ENCODE assay signal across 22 cellular contexts in the genomic region with DNA sequence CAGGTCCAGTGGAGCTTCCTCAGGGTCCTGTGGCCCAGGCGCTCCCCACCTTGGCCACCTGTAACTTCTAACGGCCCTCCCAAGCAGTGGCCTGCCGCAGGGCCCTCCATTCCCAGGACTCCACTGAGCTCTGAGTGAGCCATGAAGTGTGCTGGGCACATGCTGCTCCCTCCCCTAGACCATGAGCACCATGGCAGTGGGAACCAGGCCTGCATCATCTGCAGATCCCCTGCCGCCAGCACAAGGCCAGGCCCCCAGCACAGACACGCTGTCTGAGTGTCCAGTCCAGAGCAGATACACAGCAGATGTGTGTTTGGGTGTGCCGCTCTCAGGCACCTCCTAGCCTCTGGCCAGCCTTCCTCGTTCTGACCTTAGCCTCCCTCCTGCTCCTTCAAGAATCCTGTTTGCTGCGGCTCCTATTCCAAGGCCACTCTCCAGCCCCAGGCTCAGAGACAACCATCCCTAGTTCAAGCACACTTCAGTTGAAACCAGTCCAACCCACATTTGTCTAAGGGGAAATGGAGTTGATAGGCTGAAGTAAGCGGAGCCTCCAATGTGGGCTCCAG. TPM values are rescaled to one million over a fixed set of nuclear protein-coding genes. Genes with fewer than 3 reads are reported as not detected.
"Had no signal": no experiment of that assay in that cellular context is flagged by ENCODE, and none has a peak within 500 bp of the region (broad histone marks: within the 10 kb centered on the region; RNA-seq: fewer than 3 reads in every experiment).

No MANE protein-coding gene starts in this region.

- H3K36me3 ChIP-seq: brain microvascular endothelial cell had no signal

- ATAC-seq: activated naive CD8-positive, alpha-beta T cell treated with anti-CD3 and anti-CD28 coated beads, Interleukin-2, amount 50 U/mL, for 24 hours; natural killer cell had no signal

- H3K27ac ChIP-seq: brain microvascular endothelial cell, coronary artery had no signal

- H3K4me3 ChIP-seq: coronary artery had no signal

- DNase-seq: activated B cell treated with CpG ODN at 0.5 μM for 24 hours; activated CD4-positive, alpha-beta memory T cell treated with anti-CD3 and anti-CD28 coated beads, Interleukin-2, amount 10 ng/mL, durations not matched to agents 7 days and 5 days; activated CD4-positive, alpha-beta T cell treated with anti-CD3 and anti-CD28 coated beads for 48 hours; activated naive CD4-positive, alpha-beta T cell treated with anti-CD3 and anti-CD28 coated beads, Interleukin-2, amount 10 ng/mL, durations not matched to agents 7 days and 5 days; activated naive CD8-positive, alpha-beta T cell treated with anti-CD3 and anti-CD28 coated beads, Interleukin-2, amount 50 U/mL, for 24 hours; activated T-cell treated with anti-CD3 and anti-CD28 coated beads, Interleukin-2, amount 50 U/mL, for 1 hour; anterior cingulate cortex; brain microvascular endothelial cell; kidney glomerular epithelial cell; natural killer cell; retina; stimulated activated CD4-positive, alpha-beta T cell treated with anti-CD3 and anti-CD28 coated beads, Interleukin-2, amount 100 ng/mL, for 48 hours; T-helper 1 cell; T-helper 9 cell; trophoblast cell had no signal

- H3K9me3 Mint-ChIP-seq: activated B cell treated with CpG ODN at 0.5 μM for 24 hours; activated CD4-positive, alpha-beta memory T cell treated with anti-CD3 and anti-CD28 coated beads, Interleukin-2, amount 10 ng/mL, durations not matched to agents 7 days and 5 days; activated naive CD4-positive, alpha-beta T cell treated with anti-CD3 and anti-CD28 coated beads, Interleukin-2, amount 10 ng/mL, durations not matched to agents 7 days and 5 days; activated naive CD8-positive, alpha-beta T cell treated with anti-CD3 and anti-CD28 coated beads, Interleukin-2, amount 50 U/mL, for 24 hours; activated T-helper 2 cell treated with anti-CD3 and anti-CD28 coated beads, Interferon-gamma antibody, Interleukin-2, Interleukin-4, amounts not matched to agents 10 μg/mL and 5 μg/mL and 100 μg/mL, durations not matched to agents 14 hours and 24 hours and 36 hours; central memory CD8-positive, alpha-beta T cell; natural killer cell; stimulated activated naive CD8-positive, alpha-beta T cell treated with anti-CD3 and anti-CD28 coated beads, Interleukin-15, Interleukin-2, amounts not matched to agents 100 ng/mL and 50 ng/mL, for 24 hours had no signal

- H3K36me3 Mint-ChIP-seq: activated naive CD4-positive, alpha-beta T cell treated with anti-CD3 and anti-CD28 coated beads, Interleukin-2, amount 10 ng/mL, durations not matched to agents 7 days and 5 days; natural killer cell had no signal

- H3K4me1 Mint-ChIP-seq: activated B cell treated with CpG ODN at 0.5 μM for 24 hours; activated CD4-positive, alpha-beta memory T cell treated with anti-CD3 and anti-CD28 coated beads, Interleukin-2, amount 10 ng/mL, durations not matched to agents 7 days and 5 days; activated naive CD4-positive, alpha-beta T cell treated with anti-CD3 and anti-CD28 coated beads, Interleukin-2, amount 10 ng/mL, durations not matched to agents 7 days and 5 days; activated naive CD8-positive, alpha-beta T cell treated with anti-CD3 and anti-CD28 coated beads, Interleukin-2, amount 50 U/mL, for 24 hours; central memory CD8-positive, alpha-beta T cell; natural killer cell had no signal

- H3K27ac Mint-ChIP-seq: activated B cell treated with CpG ODN at 0.5 μM for 24 hours; activated CD4-positive, alpha-beta memory T cell treated with anti-CD3 and anti-CD28 coated beads, Interleukin-2, amount 10 ng/mL, durations not matched to agents 7 days and 5 days; activated naive CD4-positive, alpha-beta T cell treated with anti-CD3 and anti-CD28 coated beads, Interleukin-2, amount 10 ng/mL, durations not matched to agents 7 days and 5 days; activated naive CD8-positive, alpha-beta T cell treated with anti-CD3 and anti-CD28 coated beads, Interleukin-2, amount 50 U/mL, for 24 hours; activated T-helper 2 cell treated with anti-CD3 and anti-CD28 coated beads, Interferon-gamma antibody, Interleukin-2, Interleukin-4, amounts not matched to agents 10 μg/mL and 5 μg/mL and 100 μg/mL, durations not matched to agents 14 hours and 24 hours and 36 hours; natural killer cell; stimulated activated naive CD8-positive, alpha-beta T cell treated with anti-CD3 and anti-CD28 coated beads, Interleukin-15, Interleukin-2, amounts not matched to agents 100 ng/mL and 50 ng/mL, for 24 hours had no signal

- H3K4me3 Mint-ChIP-seq: activated B cell treated with CpG ODN at 0.5 μM for 24 hours; activated CD4-positive, alpha-beta memory T cell treated with anti-CD3 and anti-CD28 coated beads, Interleukin-2, amount 10 ng/mL, durations not matched to agents 7 days and 5 days; activated naive CD4-positive, alpha-beta T cell treated with anti-CD3 and anti-CD28 coated beads, Interleukin-2, amount 10 ng/mL, durations not matched to agents 7 days and 5 days; activated naive CD8-positive, alpha-beta T cell treated with anti-CD3 and anti-CD28 coated beads, Interleukin-2, amount 50 U/mL, for 24 hours; central memory CD8-positive, alpha-beta T cell; natural killer cell; stimulated activated naive CD8-positive, alpha-beta T cell treated with anti-CD3 and anti-CD28 coated beads, Interleukin-15, Interleukin-2, amounts not matched to agents 100 ng/mL and 50 ng/mL, for 24 hours had no signal

RNA-seq across cellular contexts. Expression of a gene that starts 7.0 kb away (rescaled TPM):
- total RNA-seq: activated CD4-positive, alpha-beta memory T cell treated with anti-CD3 and anti-CD28 coated beads, Interleukin-2, amount 10 ng/mL, durations not matched to agents 7 days and 5 days had no signal

RNA-seq across cellular contexts. Expression of a gene that starts 30.5 kb away (rescaled TPM):
- total RNA-seq: activated B cell treated with CpG ODN at 0.5 μM for 24 hours; activated CD4-positive, alpha-beta memory T cell treated with anti-CD3 and anti-CD28 coated beads, Interleukin-2, amount 10 ng/mL, durations not matched to agents 7 days and 5 days; activated T-helper 2 cell treated with anti-CD3 and anti-CD28 coated beads, Interferon-gamma antibody, Interleukin-2, Interleukin-4, amounts not matched to agents 10 μg/mL and 5 μg/mL and 100 μg/mL, durations not matched to agents 14 hours and 24 hours and 36 hours; lower leg skin; natural killer cell; skeletal muscle tissue had no signal
- polyA plus RNA-seq: esophagus had no signal
